Comparison of ENCODE assay signal across 1 cellular context in the genomic region with DNA sequence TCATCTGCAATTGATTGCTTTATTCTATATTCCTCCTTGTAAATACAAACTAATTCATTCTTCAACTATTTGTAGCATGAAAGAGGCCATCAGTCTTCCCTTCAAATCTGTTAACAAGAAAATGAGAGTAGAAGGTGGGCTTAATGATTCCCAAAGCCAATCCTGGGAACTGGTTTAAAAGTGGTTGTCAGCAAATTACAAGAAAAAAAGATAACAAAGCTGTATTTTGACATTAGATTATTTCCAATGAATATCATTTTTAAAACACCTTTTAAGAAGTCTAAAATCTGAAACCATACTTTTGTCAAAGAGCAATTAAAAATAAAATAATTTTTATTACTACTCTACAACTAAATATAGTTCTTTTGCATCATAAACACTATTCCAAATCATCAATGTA.
TF ChIP-seq lines count a peak whose summit lies in the region.

No MANE protein-coding gene starts in this region.

TF ChIP-seq in HepG2, 621 proteins besides CTCF, POLR2A, EP300 and RAD21:
- TF ChIP-seq MAFK (conservative IDR thresholded peaks at IDR 0.05 in 1 of 2, IDR thresholded peaks at IDR 0.05 in 1 of 2; ENCODE audit: low read length in 2 of 2) (peak; percentile 49 to 74; a peak in 3 of 4 replicates), ZNF230 (CRISPR knock-in tag; IDR thresholded peaks at IDR 0.05) (no peak), CENPBD1 (CRISPR knock-in tag; IDR thresholded peaks at IDR 0.05; ENCODE audit: borderline replicate concordance, low read depth) (no peak), GZF1 (CRISPR knock-in tag; IDR thresholded peaks at IDR 0.05) (no peak), MTA1 (CRISPR knock-in tag; IDR thresholded peaks at IDR 0.05; ENCODE audit: borderline replicate concordance) (no peak), MAFF (IDR thresholded peaks at IDR 0.05; ENCODE audit: low read depth, low read length) (peak; percentile 58; the same call in 1 of the 2 replicates), ZNF354B (CRISPR knock-in tag; IDR thresholded peaks at IDR 0.05) (no peak), ZNF724P (CRISPR knock-in tag; IDR thresholded peaks at IDR 0.05; ENCODE audit: borderline replicate concordance) (no peak), TBX3 (IDR thresholded peaks at IDR 0.05; ENCODE audit: borderline replicate concordance) (no peak)
- TF ChIP-seq, protein P1, sequence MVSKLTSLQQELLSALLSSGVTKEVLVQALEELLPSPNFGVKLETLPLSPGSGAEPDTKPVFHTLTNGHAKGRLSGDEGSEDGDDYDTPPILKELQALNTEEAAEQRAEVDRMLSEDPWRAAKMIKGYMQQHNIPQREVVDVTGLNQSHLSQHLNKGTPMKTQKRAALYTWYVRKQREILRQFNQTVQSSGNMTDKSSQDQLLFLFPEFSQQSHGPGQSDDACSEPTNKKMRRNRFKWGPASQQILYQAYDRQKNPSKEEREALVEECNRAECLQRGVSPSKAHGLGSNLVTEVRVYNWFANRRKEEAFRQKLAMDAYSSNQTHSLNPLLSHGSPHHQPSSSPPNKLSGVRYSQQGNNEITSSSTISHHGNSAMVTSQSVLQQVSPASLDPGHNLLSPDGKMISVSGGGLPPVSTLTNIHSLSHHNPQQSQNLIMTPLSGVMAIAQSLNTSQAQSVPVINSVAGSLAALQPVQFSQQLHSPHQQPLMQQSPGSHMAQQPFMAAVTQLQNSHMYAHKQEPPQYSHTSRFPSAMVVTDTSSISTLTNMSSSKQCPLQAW (CRISPR knock-in tag; IDR thresholded peaks at IDR 0.05) = no peak
